8 cellular contexts compared by ENCODE assay signal in the genomic region with DNA sequence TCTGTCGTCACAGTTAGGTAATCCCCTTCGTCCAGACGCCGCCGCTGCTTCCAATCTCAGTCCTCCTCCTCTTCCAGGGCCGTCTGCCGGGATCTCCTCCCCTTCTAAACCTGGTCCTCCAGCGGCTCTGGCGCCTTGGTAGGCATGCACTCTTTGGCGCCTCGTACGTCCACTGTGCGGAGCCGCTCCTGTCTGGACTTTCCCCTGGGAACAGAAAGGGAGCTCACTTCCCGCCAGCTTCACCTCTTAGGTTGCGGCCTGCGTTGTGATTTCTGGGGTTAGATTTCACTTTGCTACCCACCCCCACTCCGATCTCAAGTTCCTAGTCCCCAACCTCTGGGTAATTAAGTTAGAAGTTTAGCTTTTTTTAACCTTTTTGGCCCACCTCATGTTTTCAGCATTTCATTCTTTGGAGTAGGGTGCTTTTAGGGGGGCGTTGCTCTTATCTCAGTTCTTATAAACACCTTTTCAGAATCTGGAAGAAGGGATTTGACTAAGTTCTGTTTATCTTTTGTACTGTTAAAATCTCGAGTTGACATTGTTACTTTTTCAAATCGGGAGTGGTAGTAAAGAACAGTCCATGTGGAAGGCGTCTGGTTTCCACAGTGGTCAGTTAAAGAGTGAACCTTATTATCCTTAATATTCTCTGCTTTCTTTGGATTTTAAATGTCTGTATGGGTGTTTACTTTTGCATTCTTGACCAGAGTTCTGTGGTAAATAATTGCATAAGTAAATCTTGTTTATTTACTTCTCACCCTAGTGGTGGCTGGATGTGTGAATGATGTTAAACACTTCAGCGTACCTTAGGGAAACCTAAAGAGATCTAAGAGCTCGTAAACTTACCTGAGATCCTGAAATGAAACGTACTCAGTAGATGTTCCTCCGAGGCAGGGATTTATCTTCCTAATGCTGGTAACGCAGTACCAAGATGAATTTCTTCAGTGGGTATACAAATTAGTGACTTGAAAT. TPM values are rescaled to one million over a fixed set of nuclear protein-coding genes. Genes with fewer than 3 reads are reported as not detected.
DNase-seq lines count a peak whose midpoint lies in the region; ATAC-seq and TF ChIP-seq lines count a peak whose summit lies in the region.

No MANE protein-coding gene starts in this region.

- intact Hi-C loops in lower leg skin (cut with DNase I; ENCODE audit: low total_unique reads), result no loop called here
- intact Hi-C loops in tibial artery (cut with DNase I; ENCODE audit: low total_unique reads), result loop anchor here (5.0 kb wide), 1 partner anchor 141 kb away; a partner anchor contains a TSS

- ATAC-seq in GM18867 (IDR thresholded peaks at IDR 0.05; ENCODE audit: unreplicated experiment), result peak; percentile 18
- peak; percentile 22 for ATAC-seq in HG03159 (IDR thresholded peaks at IDR 0.05; ENCODE audit: unreplicated experiment)

- H3K27ac ChIP-seq in BLaER1 treated with 17β-estradiol and CSF1 and Interleukin-3, amounts not matched to agents 10 nM and 100 nM, result peak overlapping the region; percentile 91 to 98 (median 94)
- peak overlapping the region; percentile 83 to 93 for H3K27ac ChIP-seq in tibial artery

- 0 out of 22 replicates have a peak, but pooled peaks cover 0 to 5% (median 0%) of the 10 kb centered on the region in 11 experiments for H3K9me3 ChIP-seq in BLaER1 treated with 17β-estradiol and CSF1 and Interleukin-3, amounts not matched to agents 10 nM and 100 nM (replicated peaks in 1 of 11)
- no peaks in the 10 kb centered on the region for H3K9me3 ChIP-seq in tibial artery

- peak overlapping the region; percentile 90 to 97 (median 95) for H3K9ac ChIP-seq in BLaER1 treated with 17β-estradiol and CSF1 and Interleukin-3, amounts not matched to agents 10 nM and 100 nM

- H3K4me2 ChIP-seq in BLaER1 treated with 17β-estradiol and CSF1 and Interleukin-3, amounts not matched to agents 10 nM and 100 nM, result peak overlapping the region; percentile 77 to 98 (median 86)

- WGBS in lower leg skin, 2 donors, result 1% methylated on average over 27 of the region's 27 CpGs

- H3K27me3 ChIP-seq in BLaER1 treated with 17β-estradiol and CSF1 and Interleukin-3, amounts not matched to agents 10 nM and 100 nM, result no peaks in the 10 kb centered on the region
- no peaks in the 10 kb centered on the region for H3K27me3 ChIP-seq in tibial artery

- DNase-seq in NOMO-1 treated with dmso at 0.1 percent for 144 hours (lab: John Stamatoyannopoulos, UW; ENCODE audit: unreplicated experiment) (peak; percentile 27), choroid plexus epithelial cell (ENCODE audit: low read depth) (peak; percentile 66), lower leg skin (ENCODE audit: low spot score in 2 of 2) (no peak), tibial artery (peak in 1 of 2 donors; percentile 81), activated gamma-delta T cell treated with Interleukin-2 at 50 U/mL for 16 hours (no peak)

- TF ChIP-seq CTCF in choroid plexus epithelial cell (conservative IDR thresholded peaks at IDR 0.05; ENCODE audit: low read depth, low read length) (no peak), lower leg skin (IDR thresholded peaks at IDR 0.05) (no peak), tibial artery (IDR thresholded peaks at IDR 0.05) (no peak)

- H3K36me3 ChIP-seq in BLaER1 treated with 17β-estradiol and CSF1 and Interleukin-3, amounts not matched to agents 10 nM and 100 nM, result peaks cover 3 to 34% (median 23%) of the 10 kb centered on the region in 11 experiments; a peak in 21 of 22 replicates
- peaks cover 0 to 7% (median 0%) of the 10 kb centered on the region in 3 donors for H3K36me3 ChIP-seq in tibial artery

- H3K4me3 ChIP-seq in BLaER1 treated with 17β-estradiol and CSF1 and Interleukin-3, amounts not matched to agents 10 nM and 100 nM, result peak overlapping the region; percentile 79 to 97 (median 90)
- H3K4me3 ChIP-seq in choroid plexus epithelial cell (ENCODE audit: low read depth, low read length), result peak overlapping the region; percentile 93
- H3K4me3 ChIP-seq in lower leg skin (ENCODE audit: low read depth, poor library complexity, severe bottlenecking), result peak overlapping the region; percentile 83
- peak overlapping the region; percentile 65 to 84 for H3K4me3 ChIP-seq in tibial artery

- H3K4me1 ChIP-seq in BLaER1 treated with 17β-estradiol and CSF1 and Interleukin-3, amounts not matched to agents 10 nM and 100 nM, result peaks cover 20 to 37% (median 32%) of the 10 kb centered on the region in 10 experiments
- peaks cover 0 to 42% (median 10%) of the 10 kb centered on the region in 4 donors for H3K4me1 ChIP-seq in tibial artery

- no peak for TF ChIP-seq POLR2A in lower leg skin (IDR thresholded peaks at IDR 0.05)

- H4K20me1 ChIP-seq in BLaER1 treated with 17β-estradiol and CSF1 and Interleukin-3, amounts not matched to agents 10 nM and 100 nM, result peaks cover 34 to 56% (median 49%) of the 10 kb centered on the region in 11 experiments; a peak in 20 of 22 replicates

RNA-seq across cellular contexts. Expression of a gene that starts 0.6 kb away (rescaled TPM):
- 10 to 100 TPM; 26.5 to 54.2 (median 45.9) TPM for total RNA-seq in lower leg skin

Comparison
In these comparisons a context has a peak if more than half of its experiments do, and no peak if none do; other contexts are left out.
1. DNase-seq: peak in NOMO-1 treated with dmso at 0.1 percent for 144 hours (single experiment) and choroid plexus epithelial cell (single experiment); none in lower leg skin (0 of 2) and activated gamma-delta T cell treated with Interleukin-2 at 50 U/mL for 16 hours (single experiment).
2. Peak in every context shown above with its lines, with median percentiles within 50 percentile points of each other: H3K4me3 ChIP-seq.